In the genomic region with DNA sequence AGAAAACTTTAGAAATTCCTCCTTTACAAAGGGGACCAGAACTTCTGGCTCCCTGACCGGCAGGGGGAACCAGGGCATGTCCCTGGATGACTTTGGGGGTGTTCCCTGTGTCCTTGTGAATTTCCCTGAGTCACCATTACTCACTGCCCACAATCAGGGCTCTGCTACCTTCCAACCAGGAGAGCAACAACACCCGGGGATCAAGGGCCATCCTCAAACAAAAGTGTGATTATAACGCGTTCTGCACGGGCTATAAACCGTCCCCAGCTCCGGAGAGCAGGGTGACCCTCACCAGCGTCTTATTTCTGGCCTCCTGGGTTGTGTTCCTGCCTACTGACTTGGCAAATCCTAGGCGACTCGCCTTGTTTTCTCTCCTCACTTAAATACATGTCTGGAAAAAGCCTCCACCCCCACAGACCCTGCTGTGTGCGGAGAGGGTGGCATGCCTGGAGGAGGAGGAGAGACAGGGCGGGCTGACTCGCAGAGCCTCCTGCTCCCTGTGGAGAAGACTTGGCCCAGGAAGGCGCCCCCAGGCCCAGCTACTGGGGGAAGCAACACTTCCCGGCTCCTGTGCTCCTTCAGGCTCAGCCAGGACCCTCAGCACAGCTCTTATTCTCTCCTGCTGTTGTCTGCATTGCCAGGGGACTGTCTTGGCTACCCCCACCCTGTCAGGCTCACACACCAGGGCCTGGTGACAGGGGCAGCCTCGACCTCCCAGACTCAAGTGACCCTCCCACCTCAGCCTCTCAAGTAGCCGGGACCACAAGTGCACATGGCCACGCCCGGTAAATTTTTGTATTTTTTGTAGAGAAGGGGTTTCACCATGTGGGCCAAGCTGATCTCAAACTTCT, we compare ENCODE assay signal across 8 cellular contexts. TPM values are rescaled to one million over a fixed set of nuclear protein-coding genes. Genes with fewer than 3 reads are reported as not detected.
DNase-seq lines count a peak whose midpoint lies in the region; ATAC-seq and TF ChIP-seq lines count a peak whose summit lies in the region.

No MANE protein-coding gene starts in this region.

- H3K27ac ChIP-seq in ACC112 (ENCODE audit: low read depth, low read length) (peak overlapping the region; percentile 94), neural progenitor cell (no peak overlapping the region)

- ATAC-seq in SK-N-SH treated with all-trans-retinoic acid at 6 μM for 48 hours (peak; percentile 94), GM21526 (IDR thresholded peaks at IDR 0.05; ENCODE audit: low FRiP score, unreplicated experiment) (no peak)

- H3K27me3 Mint-ChIP-seq in neural progenitor cell (ENCODE audit: insufficient read depth, low read depth), result peaks cover 15% of the 10 kb centered on the region
- H3K27me3 Mint-ChIP-seq in T-helper 2 cell treated with Interferon-gamma antibody and Interleukin-4, amounts not matched to agents 5 μg/mL and 100 μg/mL, for 36 hours (ENCODE audit: low read depth), result no peaks in the 10 kb centered on the region

- no peaks in the 10 kb centered on the region for H3K9me3 Mint-ChIP-seq in neural progenitor cell
- no peaks in the 10 kb centered on the region for H3K9me3 Mint-ChIP-seq in T-helper 2 cell treated with Interferon-gamma antibody and Interleukin-4, amounts not matched to agents 5 μg/mL and 100 μg/mL, for 36 hours

- no peak overlapping the region for H3K9ac ChIP-seq in neural progenitor cell

- peak; percentile 67 for DNase-seq in GOT3 (lab: John Stamatoyannopoulos, UW)
- peak; percentile 96 for DNase-seq in fibroblast of the aortic adventitia (ENCODE audit: low read depth)
- DNase-seq in neural progenitor cell (ENCODE audit: low spot score), result peak; percentile 84
- DNase-seq in GF-D8 (lab: John Stamatoyannopoulos, UW), result no peak
- no peak for DNase-seq in T-helper 2 cell treated with Interferon-gamma antibody and Interleukin-4, amounts not matched to agents 5 μg/mL and 100 μg/mL, for 36 hours (ENCODE audit: low spot score)

- peaks cover 47% of the 10 kb centered on the region for H3K4me1 Mint-ChIP-seq in neural progenitor cell
- H3K4me1 Mint-ChIP-seq in T-helper 2 cell treated with Interferon-gamma antibody and Interleukin-4, amounts not matched to agents 5 μg/mL and 100 μg/mL, for 36 hours (ENCODE audit: low read depth), result peaks cover 17% of the 10 kb centered on the region

- H4K20me1 ChIP-seq in neural progenitor cell (ENCODE audit: low read depth), result no peaks in the 10 kb centered on the region

- H3K27ac Mint-ChIP-seq in neural progenitor cell, result peak overlapping the region; percentile 94
- H3K27ac Mint-ChIP-seq in T-helper 2 cell treated with Interferon-gamma antibody and Interleukin-4, amounts not matched to agents 5 μg/mL and 100 μg/mL, for 36 hours, result no peak overlapping the region

- peaks cover 33% of the 10 kb centered on the region for H3F3A ChIP-seq in neural progenitor cell (ENCODE audit: low read depth)

- H3K9me3 ChIP-seq in neural progenitor cell (ENCODE audit: low read depth), result no peaks in the 10 kb centered on the region

- peak overlapping the region; percentile 37 for H3K4me2 ChIP-seq in neural progenitor cell

- H3K27me3 ChIP-seq in ACC112 (ENCODE audit: insufficient read depth, low read length) (no peaks in the 10 kb centered on the region), neural progenitor cell (no peaks in the 10 kb centered on the region)

- peak overlapping the region; percentile 46 for H2AFZ ChIP-seq in ACC112 (ENCODE audit: low read length, unreplicated experiment)
- H2AFZ ChIP-seq in neural progenitor cell (replicated peaks), result peak overlapping the region; percentile 23

- TF ChIP-seq CTCF in fibroblast of the aortic adventitia (IDR thresholded peaks at IDR 0.05; ENCODE audit: insufficient read depth, low read length), result peak; percentile 84
- TF ChIP-seq CTCF in neural progenitor cell (IDR thresholded peaks at IDR 0.05), result peak; percentile 69

- H3K4me3 ChIP-seq in ACC112 (ENCODE audit: low read depth, low read length) (peak overlapping the region; percentile 65), fibroblast of the aortic adventitia (ENCODE audit: low read depth, low read length) (peak overlapping the region; percentile 50), neural progenitor cell (peak overlapping the region; percentile 20)

- H3K36me3 ChIP-seq in ACC112 (ENCODE audit: insufficient read depth, low read length) (no peaks in the 10 kb centered on the region), neural progenitor cell (no peaks in the 10 kb centered on the region)

- peak overlapping the region; percentile 76 for H3K4me3 Mint-ChIP-seq in neural progenitor cell
- no peak overlapping the region for H3K4me3 Mint-ChIP-seq in T-helper 2 cell treated with Interferon-gamma antibody and Interleukin-4, amounts not matched to agents 5 μg/mL and 100 μg/mL, for 36 hours

- H3K4me1 ChIP-seq in ACC112 (ENCODE audit: control insufficient read depth, insufficient read depth, low read length, unreplicated experiment) (peaks cover 23% of the 10 kb centered on the region), neural progenitor cell (peaks cover 14% of the 10 kb centered on the region)

- H3K36me3 Mint-ChIP-seq in neural progenitor cell, result peaks cover 2% of the 10 kb centered on the region
- H3K36me3 Mint-ChIP-seq in T-helper 2 cell treated with Interferon-gamma antibody and Interleukin-4, amounts not matched to agents 5 μg/mL and 100 μg/mL, for 36 hours (ENCODE audit: low read depth), result no peaks in the 10 kb centered on the region

- H3K79me2 ChIP-seq in ACC112 (ENCODE audit: control insufficient read depth, insufficient read depth, low read length, unreplicated experiment), result no peaks in the 10 kb centered on the region
- no peaks in the 10 kb centered on the region for H3K79me2 ChIP-seq in neural progenitor cell (ENCODE audit: low read depth)

TF ChIP-seq in SK-N-SH treated with all-trans-retinoic acid at 6 μM for 48 hours, 23 proteins besides CTCF, POLR2A, EP300 and RAD21:
- TF ChIP-seq ZFP3 (CRISPR knock-in tag; IDR thresholded peaks at IDR 0.05), result 0 out of 2 replicates have a peak, but pooled peaks have one; percentile 45
- no peak for TF ChIP-seq ZFP30 (CRISPR knock-in tag; IDR thresholded peaks at IDR 0.05)
- no peak for TF ChIP-seq ZC3H10 (CRISPR knock-in tag; IDR thresholded peaks at IDR 0.05)
TF ChIP-seq in SK-N-SH treated with all-trans-retinoic acid at 6 μM for 48 hours: peak in this region for 1.

RNA-seq across cellular contexts. Expression of a gene that starts 54.1 kb away (rescaled TPM):
- not detected in 2 replicates for total RNA-seq in fibroblast of the aortic adventitia (ENCODE audit: low replicate concordance)
- 0.06 and 0.12 TPM in 2 replicates for total RNA-seq in neural progenitor cell (ENCODE audit: low replicate concordance)

Comparison
In these comparisons a context has a peak if more than half of its experiments do, and no peak if none do; other contexts are left out.
1. DNase-seq: peak in GOT3 (single experiment), fibroblast of the aortic adventitia (single experiment) and neural progenitor cell (single experiment); none in GF-D8 (single experiment) and T-helper 2 cell treated with Interferon-gamma antibody and Interleukin-4, amounts not matched to agents 5 μg/mL and 100 μg/mL, for 36 hours (single experiment).
2. Peak in every context shown above with its lines, with median percentiles within 50 percentile points of each other: H3K4me3 ChIP-seq.